Comparison of ENCODE assay signal across 9 cellular contexts in genomic region chrX:13151806-13152510, GRCh38.
A peak's percentile ranks its signal among the peaks of the same experiment; 100 is the strongest.
DNase-seq lines count a peak whose midpoint lies in the region; ATAC-seq and TF ChIP-seq lines count a peak whose summit lies in the region.
"Had no signal": no experiment of that assay in that cellular context is flagged by ENCODE, and none has a peak within 500 bp of the region (broad histone marks: within the 10 kb centered on the region; RNA-seq: fewer than 3 reads in every experiment).

No MANE protein-coding gene starts in this region.

- H3K9me3 Mint-ChIP-seq in activated T-helper 1 cell treated with anti-CD3 and anti-CD28 coated beads, Interleukin-12 subunit alpha, Interleukin-12 subunit beta, Interleukin-2, Interleukin-4 antibody, amounts not matched to agents 30 ng/mL and 10 ng/mL and 1 ng/mL, durations not matched to agents 14 hours and 24 hours and 36 hours, result peaks cover 17% of the 10 kb centered on the region

- intact Hi-C loops in activated T-helper 1 cell treated with anti-CD3 and anti-CD28 coated beads, Interleukin-12 subunit alpha, Interleukin-12 subunit beta, Interleukin-2, Interleukin-4 antibody, amounts not matched to agents 30 ng/mL and 10 ng/mL and 1 ng/mL, durations not matched to agents 14 hours and 24 hours and 36 hours (cut with micrococcal nuclease), result loop anchor here (1.0 to 5.0 kb wide), 3 partner anchors 15 to 195 kb away; no protein-coding TSS in a partner anchor

- DNase-seq in activated CD8-positive, alpha-beta memory T cell treated with anti-CD3 and anti-CD28 coated beads, Interleukin-2, amount 50 U/mL, for 24 hours (ENCODE audit: extremely low read depth), result peak; percentile 3
- no peak for DNase-seq in activated CD8-positive, alpha-beta memory T cell treated with anti-CD3 and anti-CD28 coated beads for 24 hours
- DNase-seq in activated T-helper 1 cell treated with anti-CD3 and anti-CD28 coated beads, Interleukin-12 subunit alpha, Interleukin-12 subunit beta, Interleukin-2, Interleukin-4 antibody, amounts not matched to agents 30 ng/mL and 10 ng/mL and 1 ng/mL, durations not matched to agents 14 hours and 24 hours and 36 hours (ENCODE audit: low spot score), result peak; percentile 34
- DNase-seq in right atrium auricular region (ENCODE audit: low spot score), result no peak
- no peak for DNase-seq in DMS53 (lab: John Stamatoyannopoulos, UW)
- DNase-seq in NCI-H524 treated with DMSO at 0.1 percent for 48 hours (lab: John Stamatoyannopoulos, UW), result no peak
- DNase-seq: SHP77 had no signal

- H3K27me3 ChIP-seq in right atrium auricular region (no peaks in the 10 kb centered on the region), subcutaneous abdominal adipose tissue (ENCODE audit: control insufficient read depth in 5 of 5, insufficient read depth in 4 of 5, low read length in 5 of 5) (no peaks in the 10 kb centered on the region)

- no peak for ATAC-seq in GM18867 (IDR thresholded peaks at IDR 0.05; ENCODE audit: unreplicated experiment)

- H3K4me3 Mint-ChIP-seq in activated T-helper 1 cell treated with anti-CD3 and anti-CD28 coated beads, Interleukin-12 subunit alpha, Interleukin-12 subunit beta, Interleukin-2, Interleukin-4 antibody, amounts not matched to agents 30 ng/mL and 10 ng/mL and 1 ng/mL, durations not matched to agents 14 hours and 24 hours and 36 hours, result peak overlapping the region; percentile 66

- H3K27me3 Mint-ChIP-seq in activated T-helper 1 cell treated with anti-CD3 and anti-CD28 coated beads, Interleukin-12 subunit alpha, Interleukin-12 subunit beta, Interleukin-2, Interleukin-4 antibody, amounts not matched to agents 30 ng/mL and 10 ng/mL and 1 ng/mL, durations not matched to agents 14 hours and 24 hours and 36 hours (ENCODE audit: insufficient read depth), result no peaks in the 10 kb centered on the region

- H3K27ac ChIP-seq in right atrium auricular region (peak overlapping the region; percentile 32 to 50), subcutaneous abdominal adipose tissue (ENCODE audit: low read depth, low read length) (peak overlapping the region; percentile 43)

- H3K4me1 ChIP-seq in right atrium auricular region (no peaks in the 10 kb centered on the region), subcutaneous abdominal adipose tissue (ENCODE audit: control insufficient read depth in 5 of 5, insufficient read depth in 5 of 5, low read length in 5 of 5) (peaks cover 0 to 8% (median 3%) of the 10 kb centered on the region in 5 donors)

- TF ChIP-seq CTCF in right atrium auricular region (IDR thresholded peaks at IDR 0.05), result no peak

- H3K4me3 ChIP-seq in right atrium auricular region, result no peak overlapping the region
- peak overlapping the region; percentile 26 to 45 (median 30) for H3K4me3 ChIP-seq in subcutaneous abdominal adipose tissue (ENCODE audit: low read depth in 1 of 5, low read length in 5 of 5)

- no peaks in the 10 kb centered on the region for H3K36me3 ChIP-seq in right atrium auricular region
- no peaks in the 10 kb centered on the region for H3K36me3 ChIP-seq in subcutaneous abdominal adipose tissue (ENCODE audit: control insufficient read depth in 5 of 5, insufficient read depth in 5 of 5, low read length in 5 of 5)

- peak overlapping the region; percentile 71 for H3K27ac Mint-ChIP-seq in activated T-helper 1 cell treated with anti-CD3 and anti-CD28 coated beads, Interleukin-12 subunit alpha, Interleukin-12 subunit beta, Interleukin-2, Interleukin-4 antibody, amounts not matched to agents 30 ng/mL and 10 ng/mL and 1 ng/mL, durations not matched to agents 14 hours and 24 hours and 36 hours

- peaks cover 14% of the 10 kb centered on the region for H3K4me1 Mint-ChIP-seq in activated T-helper 1 cell treated with anti-CD3 and anti-CD28 coated beads, Interleukin-12 subunit alpha, Interleukin-12 subunit beta, Interleukin-2, Interleukin-4 antibody, amounts not matched to agents 30 ng/mL and 10 ng/mL and 1 ng/mL, durations not matched to agents 14 hours and 24 hours and 36 hours (ENCODE audit: low read depth)

- H3K36me3 Mint-ChIP-seq in activated T-helper 1 cell treated with anti-CD3 and anti-CD28 coated beads, Interleukin-12 subunit alpha, Interleukin-12 subunit beta, Interleukin-2, Interleukin-4 antibody, amounts not matched to agents 30 ng/mL and 10 ng/mL and 1 ng/mL, durations not matched to agents 14 hours and 24 hours and 36 hours (ENCODE audit: low read depth), result peaks cover 12% of the 10 kb centered on the region

- peaks cover 6 to 9% of the 10 kb centered on the region in 2 donors for H3K9me3 ChIP-seq in right atrium auricular region
- H3K9me3 ChIP-seq in subcutaneous abdominal adipose tissue (ENCODE audit: control insufficient read depth in 5 of 5, low read length in 5 of 5), result peaks cover 0 to 16% (median 10%) of the 10 kb centered on the region in 5 donors

- no peak overlapping the region for H3K9ac ChIP-seq in subcutaneous abdominal adipose tissue (ENCODE audit: low read length in 5 of 5)

Comparison
In these comparisons a context has a peak if more than half of its experiments do, and no peak if none do; other contexts are left out.
1. DNase-seq: peak in activated CD8-positive, alpha-beta memory T cell treated with anti-CD3 and anti-CD28 coated beads, Interleukin-2, amount 50 U/mL, for 24 hours (single experiment) and activated T-helper 1 cell treated with anti-CD3 and anti-CD28 coated beads, Interleukin-12 subunit alpha, Interleukin-12 subunit beta, Interleukin-2, Interleukin-4 antibody, amounts not matched to agents 30 ng/mL and 10 ng/mL and 1 ng/mL, durations not matched to agents 14 hours and 24 hours and 36 hours (single experiment); none in activated CD8-positive, alpha-beta memory T cell treated with anti-CD3 and anti-CD28 coated beads for 24 hours (single experiment), right atrium auricular region (single experiment), DMS53 (single experiment) and NCI-H524 treated with DMSO at 0.1 percent for 48 hours (single experiment).
2. H3K4me3 ChIP-seq: peak in subcutaneous abdominal adipose tissue (5 of 5); none in right atrium auricular region (0 of 2).